8 cellular contexts compared by ENCODE assay signal in genomic region chr11:94762208-94762607, GRCh38. TPM values are rescaled to one million over a fixed set of nuclear protein-coding genes. Genes with fewer than 3 reads are reported as not detected.
DNase-seq lines count a peak whose midpoint lies in the region; ATAC-seq, FAIRE-seq and TF ChIP-seq lines count a peak whose summit lies in the region.

No MANE protein-coding gene starts in this region.

- no peaks in the 10 kb centered on the region for H3K27me3 Mint-ChIP-seq in HFFc6 (ENCODE audit: insufficient read depth)

- no peak overlapping the region for H3K4me3 Mint-ChIP-seq in HFFc6

- no peak overlapping the region for H3K27ac Mint-ChIP-seq in HFFc6

- H3K4me3 ChIP-seq in WI38 (ENCODE audit: low read depth, low read length): no peak overlapping the region

- no peaks in the 10 kb centered on the region for H3K36me3 Mint-ChIP-seq in HFFc6 (ENCODE audit: low read depth)

- no peak for FAIRE-seq in D721Med (lab: Jason Lieb, UNC)

- peaks cover 14% of the 10 kb centered on the region for H3K4me1 Mint-ChIP-seq in HFFc6 (ENCODE audit: low read depth)

- H3K9me3 Mint-ChIP-seq in HFFc6: no peaks in the 10 kb centered on the region

- DNase-seq in D721Med (ENCODE audit: insufficient read length, low spot score): no peak
- DNase-seq in HFFc6: peak; percentile 39
- peak; percentile 53 for DNase-seq in kidney tubule cell (ENCODE audit: low spot score)
- DNase-seq in stimulated activated CD4-positive, alpha-beta T cell treated with anti-CD3 and anti-CD28 coated beads, Interleukin-15, amount 100 ng/mL, for 24 hours: no peak
- DNase-seq in stimulated activated CD4-positive, alpha-beta T cell treated with anti-CD3 and anti-CD28 coated beads, Interleukin-1b, Interleukin-23, amount 100 ng/mL, for 48 hours: no peak
- DNase-seq in SIG-M5 (lab: John Stamatoyannopoulos, UW): no peak

- no peak for ATAC-seq in GM21381 (IDR thresholded peaks at IDR 0.05; ENCODE audit: unreplicated experiment)

- TF ChIP-seq CTCF in D721Med (IDR thresholded peaks at IDR 0.05; ENCODE audit: insufficient read depth, missing control alignments): peak; percentile 47
- peak; percentile 82 for TF ChIP-seq CTCF in HFFc6 (IDR thresholded peaks at IDR 0.05)
- TF ChIP-seq CTCF in WI38 (IDR thresholded peaks at IDR 0.05; ENCODE audit: low read depth, low read length): peak; percentile 24; the same call in 1 of the 2 replicates

RNA-seq across cellular contexts. Expression of gene AMOTL1, which starts 5.9 kb away (rescaled TPM):
- total RNA-seq in HFFc6 (2021; fragmentation: NEBNext Ultra II Directional; extraction: Animal tissue kit (Norgen Biotek cat#: 25700)): 10 to 100 TPM; 43.1 to 65.9 (median 48.4) TPM

Comparison
In these comparisons a context has a peak if more than half of its experiments do, and no peak if none do; other contexts are left out.
1. DNase-seq: peak in HFFc6 (single experiment) and kidney tubule cell (single experiment); none in D721Med (single experiment), stimulated activated CD4-positive, alpha-beta T cell treated with anti-CD3 and anti-CD28 coated beads, Interleukin-15, amount 100 ng/mL, for 24 hours (single experiment), stimulated activated CD4-positive, alpha-beta T cell treated with anti-CD3 and anti-CD28 coated beads, Interleukin-1b, Interleukin-23, amount 100 ng/mL, for 48 hours (single experiment) and SIG-M5 (single experiment).
2. CTCF ChIP-seq: peak in every context shown above with its lines; median percentile 82 in HFFc6; 47 in D721Med; 24 in WI38.